Comparison of ENCODE assay signal across 19 cellular contexts in genomic region chr14:100773331-100774163, GRCh38. TPM values are rescaled to one million over a fixed set of nuclear protein-coding genes. Genes with fewer than 3 reads are reported as not detected.
"Had no signal": no experiment of that assay in that cellular context is flagged by ENCODE, and none has a peak within 500 bp of the region (broad histone marks: within the 10 kb centered on the region; RNA-seq: fewer than 3 reads in every experiment).

No MANE protein-coding gene starts in this region.

- H3K4me2 ChIP-seq: hepatocyte had no signal

- H3K27ac ChIP-seq: ovary, SJSA1 had no signal

- H3K9me3 Mint-ChIP-seq: activated T-helper 17 cell treated with anti-CD3 and anti-CD28 coated beads, Interleukin-2, amount 50 U/mL, for 72 hours; type B pancreatic cell had no signal

- DNase-seq: activated CD4-positive, alpha-beta T cell treated with anti-CD3 and anti-CD28 coated beads, Interleukin-2, amount 50 U/mL, for 1 hour; activated naive CD4-positive, alpha-beta T cell treated with anti-CD3 and anti-CD28 coated beads, Interleukin-2, amount 50 U/mL, for 16 hours; mesendoderm; stimulated activated CD4-positive, alpha-beta T cell treated with anti-CD3 and anti-CD28 coated beads, Interleukin-15, amount 100 ng/mL, for 24 hours; stimulated activated CD4-positive, alpha-beta T cell treated with anti-CD3 and anti-CD28 coated beads, Interleukin-4, amount 100 ng/mL, for 1 hour; stimulated activated naive CD4-positive, alpha-beta T cell treated with Interleukin-2 at 50 U/mL for 16 hours; T-helper 9 cell had no signal

- H3K27me3 ChIP-seq: hepatocyte, ovary, SJSA1 had no signal

- H3K9me3 ChIP-seq: ovary, SJSA1 had no signal

- H3K36me3 ChIP-seq: ovary, SJSA1 had no signal

- H2AFZ ChIP-seq: hepatocyte had no signal

- H3K79me2 ChIP-seq: hepatocyte had no signal

- H3K4me1 ChIP-seq: SJSA1 had no signal

- H3K4me1 Mint-ChIP-seq: activated T-helper 17 cell treated with anti-CD3 and anti-CD28 coated beads, Interleukin-2, amount 50 U/mL, for 72 hours had no signal

- H3K27ac Mint-ChIP-seq: activated T-helper 17 cell treated with anti-CD3 and anti-CD28 coated beads, Interleukin-2, amount 50 U/mL, for 72 hours; type B pancreatic cell had no signal

- H3K4me3 ChIP-seq: hepatocyte, ovary, SJSA1 had no signal

- H3K4me3 Mint-ChIP-seq: activated T-helper 17 cell treated with anti-CD3 and anti-CD28 coated beads, Interleukin-2, amount 50 U/mL, for 72 hours; type B pancreatic cell had no signal

- ATAC-seq: activated CD4-positive, CD25-positive, alpha-beta regulatory T cell treated with anti-CD3 and anti-CD28 coated beads, Interleukin-2, amount 50 U/mL, for 24 hours; activated T-helper 17 cell treated with anti-CD3 and anti-CD28 coated beads, Interleukin-2, amount 50 U/mL, for 72 hours; esophagus mucosa had no signal

RNA-seq across cellular contexts. Expression of gene DLK1, which starts 46.9 kb away (rescaled TPM):
- total RNA-seq: activated CD8-positive, alpha-beta memory T cell treated with anti-CD3 and anti-CD28 coated beads for 36 hours; activated T-helper 17 cell treated with anti-CD3 and anti-CD28 coated beads, Interleukin-2, amount 50 U/mL, for 72 hours; bronchial epithelial cell; kidney epithelial cell; renal cortical epithelial cell; SJSA1 had no signal

RNA-seq across cellular contexts. Expression of gene MEG3, which starts 52.4 kb away (rescaled TPM):
- total RNA-seq: activated CD8-positive, alpha-beta memory T cell treated with anti-CD3 and anti-CD28 coated beads for 36 hours; activated T-helper 17 cell treated with anti-CD3 and anti-CD28 coated beads, Interleukin-2, amount 50 U/mL, for 72 hours; astrocyte; hepatocyte had no signal
